8 cellular contexts compared by ENCODE assay signal in genomic region chr15:32651229-32651837, GRCh38. TPM values are rescaled to one million over a fixed set of nuclear protein-coding genes. Genes with fewer than 3 reads are reported as not detected.
A peak's percentile ranks its signal among the peaks of the same experiment; 100 is the strongest.
DNase-seq lines count a peak whose midpoint lies in the region; ATAC-seq, FAIRE-seq and TF ChIP-seq lines count a peak whose summit lies in the region.

No MANE protein-coding gene starts in this region.

- H3K56ac ChIP-seq in IMR-90 (ENCODE audit: extremely low read depth, insufficient read depth, low read length) = no peak overlapping the region

- no peaks in the 10 kb centered on the region; the same call in 1 of the 2 replicates for H3K9me1 ChIP-seq in IMR-90 (ENCODE audit: insufficient read depth, low read length)
- no peaks in the 10 kb centered on the region for H3K9me1 ChIP-seq in keratinocyte (ENCODE audit: control insufficient read depth, extremely low read depth, insufficient read depth, low read length)

- no peak overlapping the region for H3K27ac ChIP-seq in IMR-90 (ENCODE audit: insufficient read depth, low read length)
- H3K27ac ChIP-seq in body of pancreas = peak overlapping the region in 3 of 4 donors; percentile 70 to 83 (median 79)
- no peak overlapping the region for H3K27ac ChIP-seq in keratinocyte (ENCODE audit: control insufficient read depth, insufficient read depth, low read length)

- ATAC-seq in GM21360 (IDR thresholded peaks at IDR 0.05; ENCODE audit: unreplicated experiment) (peak; percentile 55), IMR-90 (ENCODE audit: low read depth) (peak; percentile 97), T-cell (replicated peaks in 1 of 4) (peak; percentile 62 to 78 (median 70)), body of pancreas (peak; percentile 54), HG02852 (IDR thresholded peaks at IDR 0.05; ENCODE audit: unreplicated experiment) (no peak)

- peaks cover 6 to 21% of the 10 kb centered on the region in 2 experiments; a peak in 2 of 4 replicates for H3K79me1 ChIP-seq in IMR-90 (ENCODE audit: low read depth in 1 of 2, low read length in 2 of 2)

- H2AK9ac ChIP-seq in IMR-90 (replicated peaks; ENCODE audit: low read depth, low read length, poor library complexity) = no peak overlapping the region

- H3K23ac ChIP-seq in IMR-90 (ENCODE audit: low read depth, low read length) = 0 out of 2 replicates have a peak overlapping the region, but pooled peaks have one; percentile 10

- H3K14ac ChIP-seq in IMR-90 (replicated peaks; ENCODE audit: low read depth, low read length) = peak overlapping the region; percentile 60; the same call in 1 of the 2 replicates

- POLR2A ChIA-PET in IMR-90 (lab: Charles Lee; ENCODE audit: unreplicated experiment) (no interaction called here), T-cell (lab: Charles Lee) (no interaction called here)

- no peaks in the 10 kb centered on the region for H3K27me3 Mint-ChIP-seq in T-cell

- dilution Hi-C loops in IMR-90 (cut with HindIII; ENCODE audit: low sequenced_read_pairs, unreplicated experiment) = no loop called here
- dilution Hi-C loops in keratinocyte (cut with MboI; ENCODE audit: extremely low pct_ligation_motif_present, low sequenced_read_pairs) = no loop called here

- no peaks in the 10 kb centered on the region for H3K36me3 ChIP-seq in IMR-90 (ENCODE audit: control insufficient read depth, insufficient read depth, low read length)
- no peaks in the 10 kb centered on the region for H3K36me3 ChIP-seq in body of pancreas (replicated peaks in 1 of 2; ENCODE audit: insufficient read depth in 1 of 2, low read depth in 2 of 2)
- H3K36me3 ChIP-seq in keratinocyte (ENCODE audit: control insufficient read depth in 2 of 2, extremely low read depth in 1 of 2, insufficient read depth in 2 of 2, low read length in 2 of 2) = no peaks in the 10 kb centered on the region

- H3K9me3 Mint-ChIP-seq in T-cell = no peaks in the 10 kb centered on the region

- 0 out of 2 replicates have a peak overlapping the region, but pooled peaks have one; percentile 18 for H4K5ac ChIP-seq in IMR-90 (ENCODE audit: low read depth, low read length)

- peak overlapping the region; percentile 16; the same call in 1 of the 2 replicates for H3K18ac ChIP-seq in IMR-90 (ENCODE audit: low read depth, low read length)

- BruUV-seq in IMR-90 (replicated peaks; lab: Mats Ljungman, UMichigan) = no TSS peak

- H3K27ac Mint-ChIP-seq in T-cell = no peak overlapping the region

- H3K4me3 Mint-ChIP-seq in T-cell = no peak overlapping the region

- DNase-seq in EH (ENCODE audit: low read depth) = peak; percentile 84
- DNase-seq in IMR-90 = peak; percentile 73
- DNase-seq in T-cell = peak in 29 of 34 experiments; percentile 4 to 39 (median 27)
- DNase-seq in body of pancreas = peak; percentile 44 to 64 (median 59)
- peak; percentile 56 for DNase-seq in keratinocyte (ENCODE audit: low read depth, low spot score)
- peak; percentile 37 for DNase-seq in stimulated activated CD4-positive, alpha-beta T cell treated with anti-CD3 and anti-CD28 coated beads, Interleukin-4, amount 100 ng/mL, for 1 hour

- 71% methylated on average over 2 of the region's 6 CpGs; no CpG with 5 or more reads in 1 of the 2 experiments for WGBS in IMR-90 (ENCODE audit: extremely low coverage in 2 of 2, insufficient read length in 1 of 2), 2 experiments
- 47 to 55% methylated on average over 6 of the region's 6 CpGs for WGBS in body of pancreas, 2 donors

- H3K36me3 Mint-ChIP-seq in T-cell = no peaks in the 10 kb centered on the region

- H3K27me3 ChIP-seq in IMR-90 (ENCODE audit: control insufficient read depth, insufficient read depth, low read length) (no peaks in the 10 kb centered on the region), body of pancreas (no peaks in the 10 kb centered on the region), keratinocyte (ENCODE audit: control insufficient read depth, extremely low read depth, insufficient read depth, low read length) (no peaks in the 10 kb centered on the region)

- H3K9ac ChIP-seq in IMR-90 (ENCODE audit: low read depth, low read length) = no peak overlapping the region
- H3K9ac ChIP-seq in keratinocyte (ENCODE audit: control insufficient read depth, extremely low read depth, insufficient read depth, low read length) = no peak overlapping the region

- H3K4ac ChIP-seq in IMR-90 (ENCODE audit: low read depth, low read length) = peak overlapping the region; percentile 57; the same call in 1 of the 2 replicates

- peak; percentile 92 for TF ChIP-seq CTCF in IMR-90 (conservative IDR thresholded peaks at IDR 0.05; ENCODE audit: low read depth, low read length)
- peak; percentile 17 to 71 (median 65) for TF ChIP-seq CTCF in body of pancreas (IDR thresholded peaks at IDR 0.05)
- TF ChIP-seq CTCF in keratinocyte (optimal IDR thresholded peaks at IDR 0.05 in 1 of 3, IDR thresholded peaks at IDR 0.05 in 1 of 3, conservative IDR thresholded peaks at IDR 0.05 in 1 of 3; ENCODE audit: extremely low read depth in 1 of 3, insufficient read depth in 2 of 3, low read length in 3 of 3) = peak; percentile 91 to 98 (median 95)

- peaks cover 4% of the 10 kb centered on the region; the same call in 1 of the 2 replicates for H3K4me1 ChIP-seq in IMR-90 (ENCODE audit: control insufficient read depth, insufficient read depth, low read length)
- peaks cover 83% of the 10 kb centered on the region for H3K4me1 ChIP-seq in body of pancreas
- H3K4me1 ChIP-seq in keratinocyte (ENCODE audit: control insufficient read depth, extremely low read depth, insufficient read depth, low read length) = peaks cover 23% of the 10 kb centered on the region

- H3K4me1 Mint-ChIP-seq in T-cell = peaks cover 0 to 5% (median 3%) of the 10 kb centered on the region in 3 donors

- H2AFZ ChIP-seq in IMR-90 (replicated peaks; ENCODE audit: low read length, poor library complexity) = peak overlapping the region; percentile 11
- no peak overlapping the region for H2AFZ ChIP-seq in keratinocyte (ENCODE audit: control insufficient read depth, low read length)

- no peak overlapping the region for H3K4me3 ChIP-seq in IMR-90 (ENCODE audit: insufficient read depth, low read depth, low read length)
- H3K4me3 ChIP-seq in body of pancreas = no peak overlapping the region
- no peak overlapping the region for H3K4me3 ChIP-seq in keratinocyte (ENCODE audit: control insufficient read depth in 2 of 3, extremely low read depth in 1 of 3, insufficient read depth in 2 of 3, low read depth in 1 of 3, low read length in 3 of 3)

- H4K20me1 ChIP-seq in IMR-90 (ENCODE audit: insufficient read depth, low read length) = no peaks in the 10 kb centered on the region
- H4K20me1 ChIP-seq in keratinocyte (ENCODE audit: control insufficient read depth, extremely low read depth, insufficient read depth, low read length) = no peaks in the 10 kb centered on the region

- in situ Hi-C loops in IMR-90 (cut with MboI; ENCODE audit: low sequenced_read_pairs) = no loop called here

- H3K4me2 ChIP-seq in IMR-90 (ENCODE audit: low read depth, low read length) = no peak overlapping the region
- H3K4me2 ChIP-seq in keratinocyte (ENCODE audit: control insufficient read depth, extremely low read depth, insufficient read depth, low read depth, low read length) = no peak overlapping the region

- H4K91ac ChIP-seq in IMR-90 (ENCODE audit: insufficient read depth, low read depth, low read length) = 0 out of 2 replicates have a peak overlapping the region, but pooled peaks have one; percentile 31

- CTCF ChIA-PET in IMR-90 (lab: Yijun Ruan, JAX) (interaction anchor here (0.6 to 3.5 kb wide), 10 partner anchors 11 to 481 kb away, joined by 3 to 24 read pairs (median 3); partner anchors contain the start of gene SCG5), T-cell (lab: Charles Lee) (interaction anchor here in 1 of 2 donors (0.5 to 1.9 kb wide), 3 partner anchors 9 to 482 kb away, joined by 3 to 6 read pairs (median 6); no protein-coding TSS in a partner anchor)

- FAIRE-seq in keratinocyte (lab: Jason Lieb, UNC) = peak; percentile 53

- no peak for TF ChIP-seq POLR2A in IMR-90 (IDR thresholded peaks at IDR 0.05; ENCODE audit: low read depth, low read length)
- no peak for TF ChIP-seq POLR2A in body of pancreas (IDR thresholded peaks at IDR 0.05)

- peak; percentile 91 for TF ChIP-seq RAD21 in IMR-90 (IDR thresholded peaks at IDR 0.05; ENCODE audit: low read length)

- intact Hi-C loops in IMR-90 (cut with micrococcal nuclease) (loop anchor here (5.0 kb wide), 2 partner anchors 436 to 481 kb away; no protein-coding TSS in a partner anchor), body of pancreas (cut with DNase I) (no loop called here)

- H2AK5ac ChIP-seq in IMR-90 (ENCODE audit: low read depth, low read length) = peak overlapping the region; percentile 81

- peak overlapping the region; percentile 70; the same call in 2 of the 3 replicates for H2BK15ac ChIP-seq in IMR-90 (ENCODE audit: low read depth, low read length)

- H2BK5ac ChIP-seq in IMR-90 (ENCODE audit: low read depth, low read length, poor library complexity, severe bottlenecking) = peak overlapping the region; percentile 55

- no peaks in the 10 kb centered on the region for H3K79me2 ChIP-seq in keratinocyte (ENCODE audit: control insufficient read depth, insufficient read depth, low read length)

- H4K8ac ChIP-seq in IMR-90 (ENCODE audit: low read depth in 2 of 2, low read length in 2 of 2) = peak overlapping the region in 1 of 2 experiments; percentile 53; a peak in 1 of 4 replicates

- no peaks in the 10 kb centered on the region for H3K9me3 ChIP-seq in IMR-90 (ENCODE audit: control insufficient read depth, insufficient read depth, low read length)
- H3K9me3 ChIP-seq in body of pancreas = no peaks in the 10 kb centered on the region
- H3K9me3 ChIP-seq in keratinocyte (ENCODE audit: control insufficient read depth, low read depth, low read length) = no peaks in the 10 kb centered on the region

- peak overlapping the region; percentile 38 for H2BK20ac ChIP-seq in IMR-90 (ENCODE audit: low read depth, low read length)

- peak overlapping the region; percentile 77 for H2BK120ac ChIP-seq in IMR-90 (ENCODE audit: low read depth, low read length)

RNA-seq across cellular contexts. Expression of gene SCG5, which starts 9.8 kb away (rescaled TPM):
- 7.9 and 8.3 TPM in 2 replicates for total RNA-seq in IMR-90 (2012; rRNA removed)
- polyA plus RNA-seq in IMR-90 (2012; rRNA removed) = 15.6 and 16.8 TPM in 2 replicates
- 12.1 and 13.8 TPM in 2 replicates for polyA plus RNA-seq in IMR-90 (2012; cell fraction: cytosol; rRNA removed)
- polyA plus RNA-seq in IMR-90 (2012; cell fraction: nucleus; rRNA removed; ENCODE audit: low replicate concordance) = 4.1 and 8.2 TPM in 2 replicates
- total RNA-seq in T-cell = not detected
- total RNA-seq in body of pancreas = 10 to 100 TPM; 49.4 to 50.1 TPM
- 14.5 to 29.2 TPM (median 15.8 TPM) in 3 replicates for polyA plus RNA-seq in keratinocyte
- polyA plus RNA-seq in keratinocyte (2011; ENCODE audit: low read depth) = 9.2 TPM
- polyA plus RNA-seq in keratinocyte (2011; cell fraction: cytosol; rRNA removed) = 14.1 and 21.0 TPM in 2 replicates
- polyA plus RNA-seq in keratinocyte (2011; cell fraction: nucleus; rRNA removed) = 8.6 and 9.8 TPM in 2 replicates
- 16.2 and 34.7 TPM in 2 replicates for polyA plus RNA-seq in keratinocyte (2012; ENCODE audit: low replicate concordance)
- polyA minus RNA-seq in keratinocyte = 3.4 to 4.5 TPM (median 4.2 TPM) in 3 replicates
- polyA minus RNA-seq in keratinocyte (2011; cell fraction: cytosol; rRNA and poly(A)+ RNA removed) = 6.5 TPM
- polyA minus RNA-seq in keratinocyte (2011; cell fraction: nucleus; rRNA and poly(A)+ RNA removed) = 1.4 and 4.9 TPM in 2 replicates

RNA-seq across cellular contexts. Expression of gene ARHGAP11A, which starts 36.0 kb away (rescaled TPM):
- total RNA-seq in IMR-90 (2012; rRNA removed) (28.6 and 29.0 TPM in 2 replicates), T-cell (1 to 10 TPM; 4.5 to 6.8 (median 6.2) TPM), body of pancreas (1 to 10 TPM in 1 of 2 donors, under 1 TPM in 1; 0.33 to 1.6 TPM)
- polyA plus RNA-seq in IMR-90 (2012; rRNA removed) (8.5 and 9.9 TPM in 2 replicates), keratinocyte (2.0 to 11.3 TPM (median 7.5 TPM) in 3 replicates)
- polyA plus RNA-seq in IMR-90 (2012; cell fraction: cytosol; rRNA removed) = 1.3 and 1.7 TPM in 2 replicates
- polyA plus RNA-seq in IMR-90 (2012; cell fraction: nucleus; rRNA removed; ENCODE audit: low replicate concordance) = 1.3 and 5.8 TPM in 2 replicates
- 3.6 TPM for polyA plus RNA-seq in keratinocyte (2011; ENCODE audit: low read depth)
- 3.2 and 4.9 TPM in 2 replicates for polyA plus RNA-seq in keratinocyte (2011; cell fraction: cytosol; rRNA removed)
- 4.1 TPM in 2 replicates for polyA plus RNA-seq in keratinocyte (2011; cell fraction: nucleus; rRNA removed)
- polyA plus RNA-seq in keratinocyte (2012; ENCODE audit: low replicate concordance) = 1.7 and 20.2 TPM in 2 replicates
- 1.1 to 7.5 TPM (median 1.8 TPM) in 3 replicates for polyA minus RNA-seq in keratinocyte
- polyA minus RNA-seq in keratinocyte (2011; cell fraction: cytosol; rRNA and poly(A)+ RNA removed) = 3.1 TPM
- 1.8 and 4.8 TPM in 2 replicates for polyA minus RNA-seq in keratinocyte (2011; cell fraction: nucleus; rRNA and poly(A)+ RNA removed)

RNA-seq across cellular contexts. Expression of gene GOLGA8N, which starts 58.1 kb away (rescaled TPM):
- total RNA-seq in IMR-90 (2012; rRNA removed) = 0.72 and 0.83 TPM in 2 replicates
- 1.2 and 1.8 TPM in 2 replicates for polyA plus RNA-seq in IMR-90 (2012; rRNA removed)
- polyA plus RNA-seq in IMR-90 (2012; cell fraction: cytosol; rRNA removed) = 0.21 and 0.40 TPM in 2 replicates
- polyA plus RNA-seq in IMR-90 (2012; cell fraction: nucleus; rRNA removed; ENCODE audit: low replicate concordance) = 8.8 and 24.2 TPM in 2 replicates
- total RNA-seq in T-cell = 10 to 100 TPM in 2 of 5 donors, 1 to 10 TPM in 3; 7.6 to 18.1 (median 9.6) TPM
- total RNA-seq in body of pancreas = 10 to 100 TPM; 23.3 to 26.7 TPM
- polyA plus RNA-seq in keratinocyte = 0.25 to 2.1 TPM (median 0.87 TPM) in 3 replicates
- 4.6 TPM for polyA plus RNA-seq in keratinocyte (2011; ENCODE audit: low read depth)
- polyA plus RNA-seq in keratinocyte (2011; cell fraction: cytosol; rRNA removed) = 0.21 and 0.33 TPM in 2 replicates
- polyA plus RNA-seq in keratinocyte (2011; cell fraction: nucleus; rRNA removed) = 3.6 and 5.0 TPM in 2 replicates
- 0.64 and 1.3 TPM in 2 replicates for polyA plus RNA-seq in keratinocyte (2012; ENCODE audit: low replicate concordance)
- 2.4 to 5.4 TPM in 2 of 3 replicates, not detected in the other for polyA minus RNA-seq in keratinocyte
- polyA minus RNA-seq in keratinocyte (2011; cell fraction: cytosol; rRNA and poly(A)+ RNA removed) = not detected
- 1.1 and 3.2 TPM in 2 replicates for polyA minus RNA-seq in keratinocyte (2011; cell fraction: nucleus; rRNA and poly(A)+ RNA removed)

Comparison
In these comparisons a context has a peak if more than half of its experiments do, and no peak if none do; other contexts are left out.
1. DNase-seq: peak in every context shown above with its lines; median percentile 84 in EH; 73 in IMR-90; 59 in body of pancreas; 56 in keratinocyte; 37 in stimulated activated CD4-positive, alpha-beta T cell treated with anti-CD3 and anti-CD28 coated beads, Interleukin-4, amount 100 ng/mL, for 1 hour; 27 in T-cell.
2. H3K27ac ChIP-seq: peak in body of pancreas (3 of 4); none in IMR-90 (single experiment) and keratinocyte (single experiment).
3. Peak in every context shown above with its lines, with median percentiles within 50 percentile points of each other: CTCF ChIP-seq.